ENCODE assay signal across 18 cellular contexts in the genomic region with DNA sequence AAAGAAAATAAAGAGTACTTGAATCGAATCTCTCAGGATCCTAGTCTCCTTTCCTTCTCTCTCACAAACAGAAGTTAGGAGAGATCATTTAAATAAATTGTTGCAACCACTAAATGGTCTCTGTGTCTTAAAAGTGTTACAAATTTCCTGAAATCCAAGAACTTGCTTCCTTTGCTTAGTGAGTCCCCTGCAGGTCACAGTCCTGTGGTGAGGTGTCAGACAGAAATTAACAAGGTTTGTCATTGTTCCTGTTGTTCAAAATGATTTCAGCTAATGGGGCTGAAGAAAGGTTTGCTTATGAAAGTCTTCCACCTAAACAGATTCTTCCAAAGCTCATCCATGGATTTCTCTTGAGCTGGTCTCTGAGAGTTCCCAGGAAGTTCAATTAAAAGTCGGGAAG.
DNase-seq lines count a peak whose midpoint lies in the region; ATAC-seq and TF ChIP-seq lines count a peak whose summit lies in the region.
"Had no signal": no experiment of that assay in that cellular context is flagged by ENCODE, and none has a peak within 500 bp of the region (broad histone marks: within the 10 kb centered on the region; RNA-seq: fewer than 3 reads in every experiment).

No MANE protein-coding gene starts in this region.

- H3K4me2 ChIP-seq in GM23338 (no peak overlapping the region), neuronal stem cell (ENCODE audit: insufficient read depth, low read length, poor library complexity, severe bottlenecking) (no peak overlapping the region)
- H3K4me2 ChIP-seq: A549 had no signal

- H3K9me2 ChIP-seq in GM23338 (ENCODE audit: insufficient read depth): no peaks in the 10 kb centered on the region

- 0 out of 3 replicates have a peak, but pooled peaks cover 2% of the 10 kb centered on the region for H3K4me1 Mint-ChIP-seq in GM23338
- H3K4me1 Mint-ChIP-seq: H9 had no signal

- no peak for TF ChIP-seq POLR2A in uterus (IDR thresholded peaks at IDR 0.05)

- no peak overlapping the region for H2BK120ac ChIP-seq in neuronal stem cell (ENCODE audit: low read depth, low read length)

- TF ChIP-seq CTCF in GM23338 (conservative IDR thresholded peaks at IDR 0.05; ENCODE audit: low read depth in 2 of 2) (no peak), uterus (IDR thresholded peaks at IDR 0.05) (no peak)

- H3K4me1 ChIP-seq in GM23338 (ENCODE audit: insufficient read depth) (no peaks in the 10 kb centered on the region), neuronal stem cell (ENCODE audit: control insufficient read depth in 2 of 2, insufficient read depth in 1 of 2, low read depth in 1 of 2, low read length in 2 of 2) (no peaks in the 10 kb centered on the region), uterus (no peaks in the 10 kb centered on the region)
- H3K4me1 ChIP-seq: A549 had no signal

- intact Hi-C loops in uterus (cut with DNase I; ENCODE audit: low total_unique reads): no loop called here

- no peaks in the 10 kb centered on the region for H3K27me3 Mint-ChIP-seq in GM23338 (ENCODE audit: insufficient read depth, low read depth, poor library complexity)

- no peak overlapping the region for H3K4ac ChIP-seq in neuronal stem cell (ENCODE audit: low read length)

- H3K27ac ChIP-seq in GM23338 (ENCODE audit: low read depth): no peak overlapping the region
- H3K27ac ChIP-seq in neuronal stem cell (replicated peaks; ENCODE audit: low read length): no peak overlapping the region
- no peak overlapping the region for H3K27ac ChIP-seq in uterus
- H3K27ac ChIP-seq: A549, GM23248 had no signal

- H2BK5ac ChIP-seq in neuronal stem cell (ENCODE audit: low read length): no peak overlapping the region

- no peak overlapping the region for H3K4me3 Mint-ChIP-seq in GM23338
- H3K4me3 Mint-ChIP-seq: CD8-positive, alpha-beta T cell; H9; HFFc6 had no signal

- H3K36me3 Mint-ChIP-seq in GM23338 (ENCODE audit: low read depth): no peaks in the 10 kb centered on the region
- H3K36me3 Mint-ChIP-seq: CD8-positive, alpha-beta T cell had no signal

- H3K4me3 ChIP-seq in GM23338: no peak overlapping the region
- H3K4me3 ChIP-seq in neuronal stem cell (ENCODE audit: low read length in 2 of 2): no peak overlapping the region
- H3K4me3 ChIP-seq in uterus: no peak overlapping the region
- H3K4me3 ChIP-seq: A549, GM23248 had no signal

- ATAC-seq in GM23338: no peak
- no peak for ATAC-seq in GM19324 (IDR thresholded peaks at IDR 0.05; ENCODE audit: low FRiP score, unreplicated experiment)
- ATAC-seq: A549; CD8-positive, alpha-beta T cell had no signal

- no peaks in the 10 kb centered on the region for H3F3A ChIP-seq in GM23338 (replicated peaks; ENCODE audit: low read depth)

- no peaks in the 10 kb centered on the region for H3K9me3 Mint-ChIP-seq in GM23338
- H3K9me3 Mint-ChIP-seq: CD8-positive, alpha-beta T cell; H9; HFFc6 had no signal

- no peak overlapping the region for H3K18ac ChIP-seq in neuronal stem cell (ENCODE audit: low read length)

- no peaks in the 10 kb centered on the region for H3K36me3 ChIP-seq in GM23338 (ENCODE audit: insufficient read depth)
- H3K36me3 ChIP-seq in neuronal stem cell (replicated peaks in 1 of 2; ENCODE audit: control insufficient read depth in 2 of 2, insufficient read depth in 2 of 2, low read length in 2 of 2): no peaks in the 10 kb centered on the region
- no peaks in the 10 kb centered on the region for H3K36me3 ChIP-seq in uterus

- no peak overlapping the region for H3K23ac ChIP-seq in neuronal stem cell (ENCODE audit: low read depth, low read length, poor library complexity)

- H2BK15ac ChIP-seq in neuronal stem cell (ENCODE audit: low read length): no peak overlapping the region

- WGBS in neuronal stem cell (ENCODE audit: extremely low coverage in 2 of 2, insufficient read length in 2 of 2, insufficient replicate concordance in 1 of 2), 2 donors: no CpG with 5 or more reads among the region's 2 CpGs

- H4K8ac ChIP-seq in neuronal stem cell (ENCODE audit: low read depth, low read length): no peak overlapping the region

- H2AFZ ChIP-seq in GM23338: peak overlapping the region; percentile 8; the same call in 1 of the 2 replicates
- H2AFZ ChIP-seq in neuronal stem cell (ENCODE audit: low read length): no peak overlapping the region
- H2AFZ ChIP-seq: GM23248 had no signal

- DNase-seq in GM23338 (ENCODE audit: low spot score) (no peak), dermis blood vessel endothelial cell (peak; percentile 45), lung microvascular endothelial cell (ENCODE audit: low read depth in 2 of 2) (peak; percentile 5 to 57), neuronal stem cell (ENCODE audit: low spot score) (no peak), NCI-H446 (lab: John Stamatoyannopoulos, UW) (no peak), uterus (no peak)
- DNase-seq: 8988T; ACHN; Caco-2; CD8-positive, alpha-beta T cell; DMS153; EL; GF-D8; GM23248; H9; HFFc6 had no signal

- H3K79me2 ChIP-seq in GM23338 (replicated peaks; ENCODE audit: insufficient read depth): no peaks in the 10 kb centered on the region

- no peak overlapping the region for H3K9ac ChIP-seq in neuronal stem cell (ENCODE audit: low read depth, low read length, poor library complexity)
- H3K9ac ChIP-seq: GM23248 had no signal

- no peak overlapping the region for H2BK12ac ChIP-seq in neuronal stem cell (ENCODE audit: low read length)

- H3K9me3 ChIP-seq in neuronal stem cell (replicated peaks in 1 of 2; ENCODE audit: control insufficient read depth in 2 of 2, insufficient read depth in 1 of 2, low read depth in 1 of 2, low read length in 2 of 2): no peaks in the 10 kb centered on the region
- no peaks in the 10 kb centered on the region for H3K9me3 ChIP-seq in uterus
- H3K9me3 ChIP-seq: A549, Caco-2 had no signal

- H3K14ac ChIP-seq in neuronal stem cell (ENCODE audit: low read length): no peak overlapping the region

- no peaks in the 10 kb centered on the region for H3K27me3 ChIP-seq in GM23338 (ENCODE audit: insufficient read depth)
- H3K27me3 ChIP-seq in neuronal stem cell (ENCODE audit: control insufficient read depth in 3 of 3, insufficient read depth in 3 of 3, low read depth in 1 of 3, low read length in 3 of 3): no peaks in the 10 kb centered on the region
- no peaks in the 10 kb centered on the region for H3K27me3 ChIP-seq in uterus

- no peak overlapping the region for H2AK5ac ChIP-seq in neuronal stem cell (ENCODE audit: low read depth, low read length)

- H3K27ac Mint-ChIP-seq in GM23338: no peak overlapping the region
- H3K27ac Mint-ChIP-seq: CD8-positive, alpha-beta T cell; HFFc6 had no signal

- no peak overlapping the region for H4K91ac ChIP-seq in neuronal stem cell (ENCODE audit: low read depth, low read length, poor library complexity)

- no peaks in the 10 kb centered on the region for H4K20me1 ChIP-seq in GM23338 (replicated peaks; ENCODE audit: insufficient read depth)

- H3K79me1 ChIP-seq in neuronal stem cell (ENCODE audit: low read depth, low read length): no peaks in the 10 kb centered on the region

TF ChIP-seq in GM23338, 12 proteins besides CTCF, POLR2A, EP300 and RAD21:
- no peak for TF ChIP-seq ZNF331 (CRISPR knock-in tag; IDR thresholded peaks at IDR 0.05; ENCODE audit: low read depth)
- TF ChIP-seq POLR2AphosphoS5 (IDR thresholded peaks at IDR 0.05; ENCODE audit: low read depth): no peak

Comparison
In these comparisons a context has a peak if more than half of its experiments do, and no peak if none do; other contexts are left out.
1. DNase-seq: peak in dermis blood vessel endothelial cell (single experiment) and lung microvascular endothelial cell (2 of 2); none in GM23338 (single experiment), neuronal stem cell (single experiment), NCI-H446 (0 of 2) and uterus (0 of 2).